14 cellular contexts compared by ENCODE assay signal in genomic region chr19:953501-954271, GRCh38. TPM values are rescaled to one million over a fixed set of nuclear protein-coding genes. Genes with fewer than 3 reads are reported as not detected.
DNase-seq lines count a peak whose midpoint lies in the region; ATAC-seq and TF ChIP-seq lines count a peak whose summit lies in the region.
"Had no signal": no experiment of that assay in that cellular context is flagged by ENCODE, and none has a peak within 500 bp of the region (broad histone marks: within the 10 kb centered on the region; RNA-seq: fewer than 3 reads in every experiment).

No MANE protein-coding gene starts in this region.

- no peaks in the 10 kb centered on the region for H3K27me3 ChIP-seq in BE2C

- H3K9me3 Mint-ChIP-seq in dendritic cell treated with granulocyte-macrophage colony-stimulating factor and Interleukin-4, amounts not matched to agents 40 ng/mL and 50 ng/mL, for 4 days = no peaks in the 10 kb centered on the region
- no peaks in the 10 kb centered on the region for H3K9me3 Mint-ChIP-seq in nephron
- H3K9me3 Mint-ChIP-seq: activated T-helper 1 cell treated with anti-CD3 and anti-CD28 coated beads, Interleukin-12 subunit alpha, Interleukin-12 subunit beta, Interleukin-2, Interleukin-4 antibody, amounts not matched to agents 30 ng/mL and 10 ng/mL and 1 ng/mL, durations not matched to agents 14 hours and 24 hours and 36 hours; brain had no signal

- H3K4me3 Mint-ChIP-seq in dendritic cell treated with granulocyte-macrophage colony-stimulating factor and Interleukin-4, amounts not matched to agents 40 ng/mL and 50 ng/mL, for 4 days = peak overlapping the region; percentile 76
- peak overlapping the region in 2 of 3 experiments; percentile 43 to 62 for H3K4me3 Mint-ChIP-seq in nephron
- H3K4me3 Mint-ChIP-seq: activated T-helper 1 cell treated with anti-CD3 and anti-CD28 coated beads, Interleukin-12 subunit alpha, Interleukin-12 subunit beta, Interleukin-2, Interleukin-4 antibody, amounts not matched to agents 30 ng/mL and 10 ng/mL and 1 ng/mL, durations not matched to agents 14 hours and 24 hours and 36 hours had no signal

- intact Hi-C loops in dendritic cell treated with granulocyte-macrophage colony-stimulating factor and Interleukin-4, amounts not matched to agents 40 ng/mL and 50 ng/mL, for 4 days (cut with micrococcal nuclease) = no loop called here

- H3K27ac ChIP-seq in HEK293 (ENCODE audit: extremely low read depth, low read depth, low read length) = no peak overlapping the region

- no peaks in the 10 kb centered on the region for H3K9me3 ChIP-seq in BE2C
- no peaks in the 10 kb centered on the region for H3K9me3 ChIP-seq in HEK293 (ENCODE audit: control insufficient read depth, insufficient read depth, low read depth, low read length)
- H3K9me3 ChIP-seq: mucosa of descending colon had no signal

- ATAC-seq in HG03521 (IDR thresholded peaks at IDR 0.05; ENCODE audit: unreplicated experiment) = no peak

- H3K36me3 ChIP-seq in BE2C (no peaks in the 10 kb centered on the region), HEK293 (ENCODE audit: control insufficient read depth in 2 of 2, insufficient read depth in 1 of 2, low read length in 2 of 2) (no peaks in the 10 kb centered on the region)

- H3K4me1 Mint-ChIP-seq in dendritic cell treated with granulocyte-macrophage colony-stimulating factor and Interleukin-4, amounts not matched to agents 40 ng/mL and 50 ng/mL, for 4 days (ENCODE audit: low read depth) = peaks cover 84% of the 10 kb centered on the region
- H3K4me1 Mint-ChIP-seq in nephron = peaks cover 27% of the 10 kb centered on the region

- peaks cover 7% of the 10 kb centered on the region for H3K4me1 ChIP-seq in BE2C
- no peaks in the 10 kb centered on the region for H3K4me1 ChIP-seq in HEK293 (ENCODE audit: control insufficient read depth, insufficient read depth, low read length)

- H3K27ac Mint-ChIP-seq in dendritic cell treated with granulocyte-macrophage colony-stimulating factor and Interleukin-4, amounts not matched to agents 40 ng/mL and 50 ng/mL, for 4 days = peak overlapping the region; percentile 98
- peak overlapping the region; percentile 95 to 97 (median 96) for H3K27ac Mint-ChIP-seq in nephron
- H3K27ac Mint-ChIP-seq: activated T-helper 1 cell treated with anti-CD3 and anti-CD28 coated beads, Interleukin-12 subunit alpha, Interleukin-12 subunit beta, Interleukin-2, Interleukin-4 antibody, amounts not matched to agents 30 ng/mL and 10 ng/mL and 1 ng/mL, durations not matched to agents 14 hours and 24 hours and 36 hours had no signal

- TF ChIP-seq CTCF in BE2C (IDR thresholded peaks at IDR 0.05; ENCODE audit: low read depth, low read length) (no peak), HEK293 (tag by site-specific recombination; IDR thresholded peaks at IDR 0.05) (no peak), nephron (IDR thresholded peaks at IDR 0.05; ENCODE audit: unreplicated experiment in 3 of 3) (no peak)

- H3K4me3 ChIP-seq in BE2C (ENCODE audit: low read depth, low read length) (no peak overlapping the region), HEK293 (ENCODE audit: low read depth, low read length) (no peak overlapping the region)
- H3K4me3 ChIP-seq: mucosa of descending colon had no signal

- peak; percentile 8 for DNase-seq in BE2C
- DNase-seq in cortex of kidney (lab: John Stamatoyannopoulos, UW) = no peak
- DNase-seq in NCI-H2081 (lab: John Stamatoyannopoulos, UW) = no peak
- no peak for DNase-seq in stimulated activated CD4-positive, alpha-beta T cell treated with anti-CD3 and anti-CD28 coated beads, Interleukin-2, amount 100 ng/mL, for 48 hours
- DNase-seq: NCI-H1105, NCI-H524 treated with DMSO at 0.1 percent for 48 hours, SHP77 had no signal

- H3K36me3 Mint-ChIP-seq in dendritic cell treated with granulocyte-macrophage colony-stimulating factor and Interleukin-4, amounts not matched to agents 40 ng/mL and 50 ng/mL, for 4 days (ENCODE audit: low read depth) = peaks cover 65% of the 10 kb centered on the region
- H3K36me3 Mint-ChIP-seq in nephron (ENCODE audit: low read depth) = no peaks in the 10 kb centered on the region

- POLR2A ChIA-PET in HEK293 (lab: Yijun Ruan, JAX) = interaction anchor here (0.6 kb wide), 1 partner anchor 1978 kb away, joined by 4 read pairs; no protein-coding TSS in a partner anchor

- CTCF ChIA-PET in HEK293 (lab: Yijun Ruan, JAX) = no interaction called here

- H3K27me3 Mint-ChIP-seq in dendritic cell treated with granulocyte-macrophage colony-stimulating factor and Interleukin-4, amounts not matched to agents 40 ng/mL and 50 ng/mL, for 4 days = no peaks in the 10 kb centered on the region
- no peaks in the 10 kb centered on the region for H3K27me3 Mint-ChIP-seq in nephron (ENCODE audit: low read depth)
- H3K27me3 Mint-ChIP-seq: brain had no signal

TF ChIP-seq in HEK293, 187 proteins besides CTCF, POLR2A, EP300 and RAD21:
- TF ChIP-seq SCRT2 (tag by site-specific recombination; IDR thresholded peaks at IDR 0.05) (no peak), ZNF366 (tag by site-specific recombination; conservative IDR thresholded peaks at IDR 0.05) (no peak), ZNF398 (tag by site-specific recombination; IDR thresholded peaks at IDR 0.05) (no peak), ZFHX2 (tag by site-specific recombination; conservative IDR thresholded peaks at IDR 0.05) (peak; percentile 44; the same call in 1 of the 2 replicates), PATZ1 (tag by site-specific recombination; IDR thresholded peaks at IDR 0.05) (0 out of 2 replicates have a peak, but pooled peaks have one; percentile 0), ZNF433 (tag by site-specific recombination; IDR thresholded peaks at IDR 0.05; ENCODE audit: low read depth) (no peak), ZNF510 (tag by site-specific recombination; IDR thresholded peaks at IDR 0.05; ENCODE audit: insufficient replicate concordance) (no peak), ZNF558 (tag by site-specific recombination; IDR thresholded peaks at IDR 0.05) (no peak), ZNF777 (tag by site-specific recombination; IDR thresholded peaks at IDR 0.05; ENCODE audit: borderline replicate concordance) (no peak)

RNA-seq across cellular contexts. Expression of gene ARID3A, which starts 27.9 kb away (rescaled TPM):
- 23.2 TPM for polyA plus RNA-seq in BE2C (2012; ENCODE audit: insufficient read depth, insufficient read length, low read depth)

RNA-seq across cellular contexts. Expression of gene WDR18, which starts 30.5 kb away (rescaled TPM):
- 247 TPM for polyA plus RNA-seq in BE2C (2012; ENCODE audit: insufficient read depth, insufficient read length, low read depth)

RNA-seq across cellular contexts. Expression of gene KISS1R, which starts 36.6 kb away (rescaled TPM):
- polyA plus RNA-seq in BE2C (2012; ENCODE audit: insufficient read depth, insufficient read length, low read depth) = not detected

RNA-seq across cellular contexts. Expression of gene R3HDM4, which starts 40.7 kb away (rescaled TPM):
- 74.8 TPM for polyA plus RNA-seq in BE2C (2012; ENCODE audit: insufficient read depth, insufficient read length, low read depth)

RNA-seq across cellular contexts. Expression of gene GRIN3B, which starts 46.5 kb away (rescaled TPM):
- polyA plus RNA-seq in BE2C (2012; ENCODE audit: insufficient read depth, insufficient read length, low read depth) = 0.26 TPM
